11 cellular contexts compared by ENCODE assay signal in the genomic region with DNA sequence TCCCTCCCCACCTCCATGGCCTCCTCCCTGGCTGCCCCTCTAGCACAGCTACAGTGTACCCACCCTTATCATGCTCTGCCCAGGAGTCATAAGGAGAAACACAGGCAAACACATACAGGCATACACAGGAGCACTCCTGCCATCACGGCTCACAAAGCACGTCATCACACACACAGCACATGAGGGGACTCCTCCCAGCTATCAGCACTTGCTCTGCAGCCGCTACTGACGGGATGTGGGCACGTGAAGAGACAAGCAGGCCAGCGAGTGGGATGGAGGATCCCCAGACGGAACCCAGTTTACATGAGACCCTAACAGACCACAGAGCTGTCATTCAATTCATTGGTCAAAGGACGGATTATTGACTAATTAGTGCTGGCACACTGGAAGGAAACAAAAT. TPM values are rescaled to one million over a fixed set of nuclear protein-coding genes. Genes with fewer than 3 reads are reported as not detected.
DNase-seq lines count a peak whose midpoint lies in the region; ATAC-seq and TF ChIP-seq lines count a peak whose summit lies in the region.
"Had no signal": no experiment of that assay in that cellular context is flagged by ENCODE, and none has a peak within 500 bp of the region (broad histone marks: within the 10 kb centered on the region; RNA-seq: fewer than 3 reads in every experiment).

No MANE protein-coding gene starts in this region.

- peak; percentile 58 for DNase-seq in activated CD8-positive, alpha-beta memory T cell treated with anti-CD3 and anti-CD28 coated beads, Interleukin-2, amount 50 U/mL, for 4 hours
- no peak for DNase-seq in activated CD8-positive, alpha-beta memory T cell treated with anti-CD3 and anti-CD28 coated beads, Interleukin-2, amount 50 U/mL, for 48 hours
- DNase-seq in activated naive CD4-positive, alpha-beta T cell treated with Interleukin-2 at 50 U/mL for 16 hours = peak; percentile 60
- peak; percentile 76 to 79 (median 79) for DNase-seq in immature natural killer cell
- no peak for DNase-seq in tibial nerve (ENCODE audit: low spot score in 2 of 2)
- DNase-seq in GM23338 (ENCODE audit: low spot score) = no peak
- no peak for DNase-seq in NCI-H2081 (lab: John Stamatoyannopoulos, UW)
- DNase-seq: activated CD4-positive, CD25-positive, alpha-beta regulatory T cell; mesenchymal stem cell had no signal

- H3K4me3 ChIP-seq in tibial nerve (no peak overlapping the region), GM23338 (no peak overlapping the region)
- H3K4me3 ChIP-seq: K562 had no signal

- no peak for TF ChIP-seq EP300 in tibial nerve (IDR thresholded peaks at IDR 0.05)

- H3K36me3 ChIP-seq in tibial nerve = no peaks in the 10 kb centered on the region
- H3K36me3 ChIP-seq in GM23338 (ENCODE audit: insufficient read depth) = no peaks in the 10 kb centered on the region; the same call in 1 of the 2 replicates

- no peaks in the 10 kb centered on the region for H3K9me2 ChIP-seq in GM23338 (ENCODE audit: insufficient read depth)

- H3K4me1 ChIP-seq in tibial nerve (peaks cover 0 to 79% (median 64%) of the 10 kb centered on the region in 4 donors), GM23338 (ENCODE audit: insufficient read depth) (0 out of 2 replicates have a peak, but pooled peaks cover under 1% of the 10 kb centered on the region)

- H3K4me1 Mint-ChIP-seq in immature natural killer cell = peaks cover 89 to 96% of the 10 kb centered on the region in 2 donors
- peaks cover 43% of the 10 kb centered on the region for H3K4me1 Mint-ChIP-seq in GM23338

- H3K27me3 Mint-ChIP-seq in immature natural killer cell (ENCODE audit: low read depth in 3 of 3) (peaks cover 5 to 9% (median 5%) of the 10 kb centered on the region in 3 donors), GM23338 (ENCODE audit: insufficient read depth, low read depth, poor library complexity) (peaks cover 6% of the 10 kb centered on the region)

- H3K27ac ChIP-seq in tibial nerve (peak overlapping the region; percentile 22 to 88 (median 62)), GM23338 (ENCODE audit: low read depth) (no peak overlapping the region)

- H3K4me2 ChIP-seq in GM23338 = no peak overlapping the region

- no peaks in the 10 kb centered on the region for H3F3A ChIP-seq in GM23338 (replicated peaks; ENCODE audit: low read depth)

- no peaks in the 10 kb centered on the region for H3K9me3 ChIP-seq in tibial nerve

- no peak for TF ChIP-seq CTCF in tibial nerve (IDR thresholded peaks at IDR 0.05)
- TF ChIP-seq CTCF in GM23338 (conservative IDR thresholded peaks at IDR 0.05; ENCODE audit: low read depth in 2 of 2) = no peak

- H4K20me1 ChIP-seq in GM23338 (replicated peaks; ENCODE audit: insufficient read depth) = peaks cover 3% of the 10 kb centered on the region; the same call in 1 of the 2 replicates

- H3K4me3 Mint-ChIP-seq in immature natural killer cell (peak overlapping the region; percentile 68 to 74 (median 71)), GM23338 (no peak overlapping the region)

- H3K9me3 Mint-ChIP-seq in immature natural killer cell (no peaks in the 10 kb centered on the region), GM23338 (no peaks in the 10 kb centered on the region)

- H3K36me3 Mint-ChIP-seq in immature natural killer cell (peaks cover 0 to 7% (median 0%) of the 10 kb centered on the region in 3 donors), GM23338 (ENCODE audit: low read depth) (peaks cover 8% of the 10 kb centered on the region; the same call in 2 of the 3 replicates)

- peaks cover 68% of the 10 kb centered on the region for H3K79me2 ChIP-seq in GM23338 (replicated peaks; ENCODE audit: insufficient read depth)

- WGBS in tibial nerve, 2 donors = 52 to 57% methylated on average over 8 of the region's 8 CpGs

- H2AFZ ChIP-seq in GM23338 = no peak overlapping the region

- H3K27ac Mint-ChIP-seq in immature natural killer cell (peak overlapping the region; percentile 92 to 99 (median 94)), GM23338 (no peak overlapping the region)

- TF ChIP-seq POLR2A in tibial nerve (IDR thresholded peaks at IDR 0.05) = no peak

- H3K27me3 ChIP-seq in tibial nerve (no peaks in the 10 kb centered on the region), GM23338 (ENCODE audit: insufficient read depth) (no peaks in the 10 kb centered on the region)

- ATAC-seq in HG03095 (IDR thresholded peaks at IDR 0.05; ENCODE audit: unreplicated experiment) (no peak), GM23338 (no peak)
- ATAC-seq: K562 had no signal

TF ChIP-seq in GM23338, 12 proteins besides CTCF, POLR2A, EP300 and RAD21:
- TF ChIP-seq ZNF114 (CRISPR knock-in tag; IDR thresholded peaks at IDR 0.05) (no peak), POLR2AphosphoS5 (IDR thresholded peaks at IDR 0.05; ENCODE audit: low read depth) (no peak), STAT1 (IDR thresholded peaks at IDR 0.05; ENCODE audit: unreplicated experiment) (no peak), CREB1 (CRISPR knock-in tag; IDR thresholded peaks at IDR 0.05; ENCODE audit: low read depth) (no peak), ZNF331 (CRISPR knock-in tag; IDR thresholded peaks at IDR 0.05; ENCODE audit: low read depth) (no peak), EZH2 (IDR thresholded peaks at IDR 0.05; ENCODE audit: low read depth, unreplicated experiment) (no peak)
- TF ChIP-seq, protein P1, sequence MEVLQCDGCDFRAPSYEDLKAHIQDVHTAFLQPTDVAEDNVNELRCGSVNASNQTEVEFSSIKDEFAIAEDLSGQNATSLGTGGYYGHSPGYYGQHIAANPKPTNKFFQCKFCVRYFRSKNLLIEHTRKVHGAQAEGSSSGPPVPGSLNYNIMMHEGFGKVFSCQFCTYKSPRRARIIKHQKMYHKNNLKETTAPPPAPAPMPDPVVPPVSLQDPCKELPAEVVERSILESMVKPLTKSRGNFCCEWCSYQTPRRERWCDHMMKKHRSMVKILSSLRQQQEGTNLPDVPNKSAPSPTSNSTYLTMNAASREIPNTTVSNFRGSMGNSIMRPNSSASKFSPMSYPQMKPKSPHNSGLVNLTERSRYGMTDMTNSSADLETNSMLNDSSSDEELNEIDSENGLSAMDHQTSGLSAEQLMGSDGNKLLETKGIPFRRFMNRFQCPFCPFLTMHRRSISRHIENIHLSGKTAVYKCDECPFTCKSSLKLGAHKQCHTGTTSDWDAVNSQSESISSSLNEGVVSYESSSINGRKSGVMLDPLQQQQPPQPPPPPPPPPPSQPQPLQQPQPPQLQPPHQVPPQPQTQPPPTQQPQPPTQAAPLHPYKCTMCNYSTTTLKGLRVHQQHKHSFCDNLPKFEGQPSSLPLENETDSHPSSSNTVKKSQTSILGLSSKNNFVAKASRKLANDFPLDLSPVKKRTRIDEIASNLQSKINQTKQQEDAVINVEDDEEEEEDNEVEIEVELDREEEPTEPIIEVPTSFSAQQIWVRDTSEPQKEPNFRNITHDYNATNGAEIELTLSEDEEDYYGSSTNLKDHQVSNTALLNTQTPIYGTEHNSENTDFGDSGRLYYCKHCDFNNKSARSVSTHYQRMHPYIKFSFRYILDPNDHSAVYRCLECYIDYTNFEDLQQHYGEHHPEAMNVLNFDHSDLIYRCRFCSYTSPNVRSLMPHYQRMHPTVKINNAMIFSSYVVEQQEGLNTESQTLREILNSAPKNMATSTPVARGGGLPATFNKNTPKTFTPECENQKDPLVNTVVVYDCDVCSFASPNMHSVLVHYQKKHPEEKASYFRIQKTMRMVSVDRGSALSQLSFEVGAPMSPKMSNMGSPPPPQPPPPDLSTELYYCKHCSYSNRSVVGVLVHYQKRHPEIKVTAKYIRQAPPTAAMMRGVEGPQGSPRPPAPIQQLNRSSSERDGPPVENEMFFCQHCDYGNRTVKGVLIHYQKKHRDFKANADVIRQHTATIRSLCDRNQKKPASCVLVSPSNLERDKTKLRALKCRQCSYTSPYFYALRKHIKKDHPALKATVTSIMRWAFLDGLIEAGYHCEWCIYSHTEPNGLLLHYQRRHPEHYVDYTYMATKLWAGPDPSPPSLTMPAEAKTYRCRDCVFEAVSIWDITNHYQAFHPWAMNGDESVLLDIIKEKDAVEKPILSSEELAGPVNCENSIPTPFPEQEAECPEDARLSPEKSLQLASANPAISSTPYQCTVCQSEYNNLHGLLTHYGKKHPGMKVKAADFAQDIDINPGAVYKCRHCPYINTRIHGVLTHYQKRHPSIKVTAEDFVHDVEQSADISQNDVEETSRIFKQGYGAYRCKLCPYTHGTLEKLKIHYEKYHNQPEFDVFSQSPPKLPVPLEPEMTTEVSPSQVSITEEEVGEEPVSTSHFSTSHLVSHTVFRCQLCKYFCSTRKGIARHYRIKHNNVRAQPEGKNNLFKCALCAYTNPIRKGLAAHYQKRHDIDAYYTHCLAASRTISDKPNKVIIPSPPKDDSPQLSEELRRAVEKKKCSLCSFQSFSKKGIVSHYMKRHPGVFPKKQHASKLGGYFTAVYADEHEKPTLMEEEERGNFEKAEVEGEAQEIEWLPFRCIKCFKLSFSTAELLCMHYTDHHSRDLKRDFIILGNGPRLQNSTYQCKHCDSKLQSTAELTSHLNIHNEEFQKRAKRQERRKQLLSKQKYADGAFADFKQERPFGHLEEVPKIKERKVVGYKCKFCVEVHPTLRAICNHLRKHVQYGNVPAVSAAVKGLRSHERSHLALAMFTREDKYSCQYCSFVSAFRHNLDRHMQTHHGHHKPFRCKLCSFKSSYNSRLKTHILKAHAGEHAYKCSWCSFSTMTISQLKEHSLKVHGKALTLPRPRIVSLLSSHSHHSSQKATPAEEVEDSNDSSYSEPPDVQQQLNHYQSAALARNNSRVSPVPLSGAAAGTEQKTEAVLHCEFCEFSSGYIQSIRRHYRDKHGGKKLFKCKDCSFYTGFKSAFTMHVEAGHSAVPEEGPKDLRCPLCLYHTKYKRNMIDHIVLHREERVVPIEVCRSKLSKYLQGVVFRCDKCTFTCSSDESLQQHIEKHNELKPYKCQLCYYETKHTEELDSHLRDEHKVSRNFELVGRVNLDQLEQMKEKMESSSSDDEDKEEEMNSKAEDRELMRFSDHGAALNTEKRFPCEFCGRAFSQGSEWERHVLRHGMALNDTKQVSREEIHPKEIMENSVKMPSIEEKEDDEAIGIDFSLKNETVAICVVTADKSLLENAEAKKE (CRISPR knock-in tag; IDR thresholded peaks at IDR 0.05) = no peak

RNA-seq across cellular contexts. Expression of gene SEMA4D, which starts 53.7 kb away (rescaled TPM):
- 10 to 100 TPM; 45.8 to 80.6 (median 47.0) TPM for polyA plus RNA-seq in immature natural killer cell
- total RNA-seq in tibial nerve = 10 to 100 TPM; 13.4 to 27.3 (median 24.8) TPM
- 48.0 and 63.0 TPM in 2 replicates for total RNA-seq in GM23338 (2014; rRNA removed; shearing (Covaris generic))
- polyA plus RNA-seq in GM23338 (2016; fragmentation: Nextera tagmentation; extraction: Ambion mirVana) = 17.1 and 19.3 TPM in 2 replicates

Comparison
In these comparisons a context has a peak if more than half of its experiments do, and no peak if none do; other contexts are left out.
1. DNase-seq: peak in activated CD8-positive, alpha-beta memory T cell treated with anti-CD3 and anti-CD28 coated beads, Interleukin-2, amount 50 U/mL, for 4 hours (single experiment), activated naive CD4-positive, alpha-beta T cell treated with Interleukin-2 at 50 U/mL for 16 hours (single experiment) and immature natural killer cell (3 of 3); none in activated CD8-positive, alpha-beta memory T cell treated with anti-CD3 and anti-CD28 coated beads, Interleukin-2, amount 50 U/mL, for 48 hours (single experiment), tibial nerve (0 of 2), GM23338 (single experiment) and NCI-H2081 (0 of 2).